20 cellular contexts compared by ENCODE assay signal in genomic region chr2:1567556-1568344, GRCh38.
DNase-seq lines count a peak whose midpoint lies in the region; ATAC-seq, FAIRE-seq and TF ChIP-seq lines count a peak whose summit lies in the region.
"Had no signal": no experiment of that assay in that cellular context is flagged by ENCODE, and none has a peak within 500 bp of the region (broad histone marks: within the 10 kb centered on the region; RNA-seq: fewer than 3 reads in every experiment).

No MANE protein-coding gene starts in this region.

- no peak overlapping the region for H3K9ac ChIP-seq in HepG2 (ENCODE audit: insufficient read depth, low read depth, low read length)
- H3K9ac ChIP-seq: BLaER1 had no signal

- intact Hi-C loops in HepG2 (cut with micrococcal nuclease; ENCODE audit: unreplicated experiment) (no loop called here), right lobe of liver (cut with DNase I) (no loop called here), lower lobe of right lung (cut with DNase I) (no loop called here), testis (cut with DNase I; ENCODE audit: low total_unique reads) (no loop called here)

- FAIRE-seq in HepG2 (lab: Jason Lieb, UNC): no peak
- FAIRE-seq: GM12892, GM18507, H54 had no signal

- in situ Hi-C loops in HepG2 (cut with HindIII; ENCODE audit: extremely low pct_ligation_motif_present, low pct_unique_long_range_greater_than_20kb): no loop called here

- H3K36me3 ChIP-seq in HepG2 (replicated peaks in 1 of 2; ENCODE audit: control insufficient read depth in 1 of 2, insufficient read depth in 2 of 2, low read length in 2 of 2) (no peaks in the 10 kb centered on the region), right lobe of liver (no peaks in the 10 kb centered on the region), lower lobe of right lung (no peaks in the 10 kb centered on the region), testis (ENCODE audit: low read depth, missing control alignments) (no peaks in the 10 kb centered on the region)
- H3K36me3 ChIP-seq: BLaER1 had no signal

- peaks cover 24% of the 10 kb centered on the region; the same call in 1 of the 2 replicates for H3K9me3 ChIP-seq in HepG2 (ENCODE audit: low read length)
- H3K9me3 ChIP-seq in right lobe of liver: no peaks in the 10 kb centered on the region
- H3K9me3 ChIP-seq in lower lobe of right lung: no peaks in the 10 kb centered on the region
- H3K9me3 ChIP-seq in testis: no peaks in the 10 kb centered on the region

- BruUV-seq in HepG2 (replicated peaks; lab: Mats Ljungman, UMichigan): no TSS peak

- H3K4me1 ChIP-seq in HepG2 (ENCODE audit: insufficient read depth, low read length) (no peaks in the 10 kb centered on the region), right lobe of liver (no peaks in the 10 kb centered on the region), lower lobe of right lung (no peaks in the 10 kb centered on the region), testis (no peaks in the 10 kb centered on the region)

- TF ChIP-seq CTCF in HepG2 (CRISPR knock-in tag; IDR thresholded peaks at IDR 0.05) (no peak), right lobe of liver (IDR thresholded peaks at IDR 0.05) (no peak), lower lobe of right lung (IDR thresholded peaks at IDR 0.05) (no peak), testis (IDR thresholded peaks at IDR 0.05) (no peak)

- TF ChIP-seq RAD21 in HepG2 (CRISPR knock-in tag; IDR thresholded peaks at IDR 0.05): no peak

- H3K4me2 ChIP-seq in HepG2 (ENCODE audit: low read depth, low read length): no peak overlapping the region
- H3K4me2 ChIP-seq: BLaER1, GM23338 had no signal

- no peak overlapping the region for H2AFZ ChIP-seq in HepG2 (ENCODE audit: low read length)
- H2AFZ ChIP-seq: GM23338 had no signal

- H3K27ac ChIP-seq in HepG2 (ENCODE audit: extremely low read length, insufficient read depth, low read length) (no peak overlapping the region), right lobe of liver (no peak overlapping the region), lower lobe of right lung (no peak overlapping the region), testis (no peak overlapping the region)
- H3K27ac ChIP-seq: 22Rv1, BLaER1, HL-60 had no signal

- WGBS in HepG2 (ENCODE audit: low lambda C conversion rate): 80% methylated on average over 34 of the region's 34 CpGs
- WGBS in right lobe of liver (ENCODE audit: insufficient coverage, low coverage, low lambda C conversion rate, missing lambda C conversion rate): 90% methylated on average over 17 of the region's 34 CpGs
- WGBS in testis, 2 donors: 78 to 87% methylated on average over 27 to 34 of the region's 34 CpGs

- TF ChIP-seq EP300 in HepG2 (IDR thresholded peaks at IDR 0.05; ENCODE audit: low read depth in 2 of 2, low read length in 2 of 2) (no peak), HepG2 (CRISPR knock-in tag; IDR thresholded peaks at IDR 0.05; ENCODE audit: borderline replicate concordance) (no peak)

- peak; percentile 4 for DNase-seq in activated CD4-positive, CD25-positive, alpha-beta regulatory T cell treated with anti-CD3 and anti-CD28 coated beads, Interleukin-2, amount 50 U/mL, for 72 hours
- DNase-seq in HepG2 (ENCODE audit: low spot score): no peak
- DNase-seq in right lobe of liver: no peak
- DNase-seq in lower lobe of right lung: peak; percentile 29
- peak; percentile 8 for DNase-seq in testis
- no peak for DNase-seq in NCI-H2171 treated with DMSO at 0.1 percent for 48 hours (lab: John Stamatoyannopoulos, UW)
- DNase-seq: CD4-positive, alpha-beta memory T cell; DMS153; DMS79; GDM1; HCEC 1CT had no signal

- no peaks in the 10 kb centered on the region for H3K79me2 ChIP-seq in HepG2 (ENCODE audit: insufficient read depth, low read length)

- H3K4me3 ChIP-seq in HepG2 (replicated peaks in 1 of 3; ENCODE audit: insufficient read depth in 1 of 3, low read depth in 2 of 3, low read length in 3 of 3) (no peak overlapping the region), right lobe of liver (no peak overlapping the region), lower lobe of right lung (no peak overlapping the region), testis (no peak overlapping the region)
- H3K4me3 ChIP-seq: BLaER1, GM23338 had no signal

- POLR2A ChIA-PET in HepG2 (lab: Yijun Ruan, JAX): no interaction called here

- no peak for TF ChIP-seq POLR2A in HepG2 (IDR thresholded peaks at IDR 0.05; ENCODE audit: insufficient read depth in 1 of 2, low read depth in 2 of 2, low read length in 2 of 2)
- no peak for TF ChIP-seq POLR2A in right lobe of liver (IDR thresholded peaks at IDR 0.05)
- no peak for TF ChIP-seq POLR2A in testis (IDR thresholded peaks at IDR 0.05)

- H3K27me3 ChIP-seq in HepG2 (ENCODE audit: control insufficient read depth in 1 of 2, insufficient read depth in 2 of 2, low read length in 2 of 2): peaks cover 7 to 28% of the 10 kb centered on the region in 2 experiments; a peak in 3 of 5 replicates
- no peaks in the 10 kb centered on the region for H3K27me3 ChIP-seq in right lobe of liver
- H3K27me3 ChIP-seq in lower lobe of right lung (ENCODE audit: low read depth): no peaks in the 10 kb centered on the region
- H3K27me3 ChIP-seq in testis: no peaks in the 10 kb centered on the region
- H3K27me3 ChIP-seq: BLaER1 had no signal

- CTCF ChIA-PET in HepG2 (lab: Yijun Ruan, JAX; ENCODE audit: low intra/inter-chr PET ratio, low total read pairs): no interaction called here

- no peaks in the 10 kb centered on the region for H4K20me1 ChIP-seq in HepG2 (ENCODE audit: insufficient read depth, low read length)

- ATAC-seq in activated CD4-positive, CD25-positive, alpha-beta regulatory T cell treated with anti-CD3 and anti-CD28 coated beads, Interleukin-2, amount 50 U/mL, for 24 hours: no peak
- no peak for ATAC-seq in HepG2
- ATAC-seq in right lobe of liver: no peak
- ATAC-seq in lower lobe of right lung: no peak
- ATAC-seq in GM21576 (IDR thresholded peaks at IDR 0.05; ENCODE audit: unreplicated experiment): no peak
- ATAC-seq: GM23338 had no signal

TF ChIP-seq in HepG2, 621 proteins besides CTCF, POLR2A, EP300 and RAD21:
- no peak for TF ChIP-seq FOXA1 (IDR thresholded peaks at IDR 0.05)
- no peak for TF ChIP-seq FOXA1 (CRISPR knock-in tag; IDR thresholded peaks at IDR 0.05)
- TF ChIP-seq MAFF (IDR thresholded peaks at IDR 0.05; ENCODE audit: low read depth, low read length): peak; percentile 67
- no peak for TF ChIP-seq YY1 (IDR thresholded peaks at IDR 0.05; ENCODE audit: insufficient read depth, insufficient replicate concordance, low read depth, low read length)
- peak; percentile 51 to 71; a peak in 3 of 4 replicates for TF ChIP-seq MAFK (conservative IDR thresholded peaks at IDR 0.05 in 1 of 2, IDR thresholded peaks at IDR 0.05 in 1 of 2; ENCODE audit: low read length in 2 of 2)

Comparison
In these comparisons a context has a peak if more than half of its experiments do, and no peak if none do; other contexts are left out.
1. DNase-seq: peak in activated CD4-positive, CD25-positive, alpha-beta regulatory T cell treated with anti-CD3 and anti-CD28 coated beads, Interleukin-2, amount 50 U/mL, for 72 hours (single experiment), lower lobe of right lung (single experiment) and testis (single experiment); none in HepG2 (single experiment), right lobe of liver (0 of 3) and NCI-H2171 treated with DMSO at 0.1 percent for 48 hours (single experiment).